ENCODE assay signal across 22 cellular contexts in genomic region chr10:131844546-131845084, GRCh38.
"Had no signal": no experiment of that assay in that cellular context is flagged by ENCODE, and none has a peak within 500 bp of the region (broad histone marks: within the 10 kb centered on the region; RNA-seq: fewer than 3 reads in every experiment).

No MANE protein-coding gene starts in this region.

- H3K27ac Mint-ChIP-seq: activated CD4-positive, alpha-beta T cell treated with anti-CD3 and anti-CD28 coated beads for 36 hours; activated T-helper 2 cell treated with anti-CD3 and anti-CD28 coated beads, Interferon-gamma antibody, Interleukin-2, Interleukin-4, amounts not matched to agents 10 μg/mL and 5 μg/mL and 100 μg/mL, durations not matched to agents 14 hours and 24 hours and 36 hours; memory B cell; naive B cell; T-cell; WTC11 had no signal

- ATAC-seq: activated CD4-positive, alpha-beta T cell treated with anti-CD3 and anti-CD28 coated beads for 36 hours; foreskin keratinocyte; left lung; mucosa of descending colon; SK-N-SH treated with all-trans-retinoic acid at 6 μM for 48 hours; T-cell; WTC11 had no signal

- H3K27me3 Mint-ChIP-seq: activated CD4-positive, alpha-beta T cell treated with anti-CD3 and anti-CD28 coated beads for 36 hours had no signal

- H3K4me1 ChIP-seq: adrenal gland, foreskin keratinocyte, left lung, tibial nerve had no signal

- H3K36me3 ChIP-seq: adrenal gland, left lung, neutrophil, tibial nerve had no signal

- H3K9me3 Mint-ChIP-seq: activated T-helper 2 cell treated with anti-CD3 and anti-CD28 coated beads, Interferon-gamma antibody, Interleukin-2, Interleukin-4, amounts not matched to agents 10 μg/mL and 5 μg/mL and 100 μg/mL, durations not matched to agents 14 hours and 24 hours and 36 hours; memory B cell; T-cell had no signal

- H3K4me3 ChIP-seq: adrenal gland, dorsolateral prefrontal cortex, left lung, mucosa of descending colon, tibial nerve had no signal

- DNase-seq: activated CD4-positive, alpha-beta T cell treated with anti-CD3 and anti-CD28 coated beads for 36 hours; activated CD4-positive, alpha-beta T cell treated with anti-CD3 and anti-CD28 coated beads, Interleukin-2, amount 50 U/mL, for 48 hours; activated naive CD4-positive, alpha-beta T cell treated with anti-CD3 and anti-CD28 coated beads, Interleukin-2, amount 50 U/mL, for 16 hours; foreskin keratinocyte; hypothalamus; kidney; naive B cell; retina; stimulated activated CD4-positive, alpha-beta T cell treated with anti-CD3 and anti-CD28 coated beads, Interleukin-2, amount 100 ng/mL, for 24 hours; stimulated activated naive CD4-positive, alpha-beta T cell treated with Interleukin-2 at 50 U/mL for 16 hours; substantia nigra had no signal

- H3K9me3 ChIP-seq: adrenal gland, left lung, mucosa of descending colon, neutrophil, tibial nerve had no signal

- H3K4me3 Mint-ChIP-seq: activated CD4-positive, alpha-beta T cell treated with anti-CD3 and anti-CD28 coated beads for 36 hours; memory B cell; naive B cell; T-cell; WTC11 had no signal

- H3K27ac ChIP-seq: adrenal gland, dorsolateral prefrontal cortex, foreskin keratinocyte, left lung, neutrophil, tibial nerve had no signal

- H3K36me3 Mint-ChIP-seq: memory B cell, naive B cell, T-cell had no signal

- H3K4me1 Mint-ChIP-seq: activated CD4-positive, alpha-beta T cell treated with anti-CD3 and anti-CD28 coated beads for 36 hours; memory B cell; naive B cell; T-cell; WTC11 had no signal

- H3K27me3 ChIP-seq: adrenal gland, dorsolateral prefrontal cortex, foreskin keratinocyte, neutrophil, tibial nerve had no signal
